Comparison of ENCODE assay signal across 8 cellular contexts in the genomic region with DNA sequence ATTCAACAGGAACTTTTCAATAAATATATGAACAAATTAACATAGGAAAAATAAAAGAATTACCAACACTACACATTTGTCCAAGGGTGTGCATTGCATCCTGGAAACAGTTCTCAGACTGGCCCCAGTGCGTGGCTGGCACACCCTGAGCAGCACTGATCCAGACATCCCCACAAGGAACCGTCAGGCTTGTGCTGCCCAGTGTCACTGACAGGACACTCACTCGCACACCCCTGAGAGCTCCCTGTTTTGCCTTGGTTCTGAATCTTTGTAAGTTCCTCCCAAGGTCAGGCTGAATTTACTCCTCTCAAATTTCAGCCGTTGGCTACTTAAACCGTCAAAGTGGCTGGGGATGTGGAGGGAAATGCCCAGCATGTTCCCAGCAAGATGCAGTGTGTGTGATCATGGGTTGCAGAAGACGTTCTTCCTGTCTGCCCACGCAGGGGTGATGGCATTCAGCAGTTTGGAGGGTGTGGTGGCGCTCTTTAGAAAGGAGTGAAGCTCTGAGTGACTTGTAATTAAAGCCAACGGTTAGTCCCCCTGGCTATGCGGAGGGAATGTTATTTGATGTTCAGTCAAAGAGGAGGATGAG. TPM values are rescaled to one million over a fixed set of nuclear protein-coding genes. Genes with fewer than 3 reads are reported as not detected.
DNase-seq lines count a peak whose midpoint lies in the region; ATAC-seq, FAIRE-seq and TF ChIP-seq lines count a peak whose summit lies in the region.

No MANE protein-coding gene starts in this region.

- DNase-seq in NCI-H69 (lab: John Stamatoyannopoulos, UW): peak; percentile 82
- peak; percentile 84 for DNase-seq in activated CD8-positive, alpha-beta memory T cell treated with anti-CD3 and anti-CD28 coated beads, Interleukin-2, amount 50 U/mL, for 48 hours
- DNase-seq in esophagus muscularis mucosa (ENCODE audit: extremely low spot score): no peak
- peak in 2 of 6 donors; percentile 18 to 41 for DNase-seq in pancreas
- peak in 1 of 2 donors; percentile 72 for DNase-seq in upper lobe of left lung
- DNase-seq in HEK293T (ENCODE audit: extremely low spot score): no peak
- DNase-seq in endodermal cell: no peak

- peaks cover 18% of the 10 kb centered on the region for H3K4me1 Mint-ChIP-seq in endodermal cell

- no peak for TF ChIP-seq CTCF in esophagus muscularis mucosa (IDR thresholded peaks at IDR 0.05)
- TF ChIP-seq CTCF in pancreas (IDR thresholded peaks at IDR 0.05): no peak
- no peak for TF ChIP-seq CTCF in upper lobe of left lung (IDR thresholded peaks at IDR 0.05)
- no peak for TF ChIP-seq CTCF in endodermal cell (conservative IDR thresholded peaks at IDR 0.05)

- peak; percentile 34 for TF ChIP-seq POLR2A in esophagus muscularis mucosa (IDR thresholded peaks at IDR 0.05; ENCODE audit: low read depth)
- peak in 3 of 4 donors; percentile 41 to 73 (median 46) for TF ChIP-seq POLR2A in upper lobe of left lung (IDR thresholded peaks at IDR 0.05)

- intact Hi-C loops in esophagus muscularis mucosa (cut with DNase I) (no loop called here), pancreas (cut with DNase I) (no loop called here)

- H3K27ac ChIP-seq in esophagus muscularis mucosa (replicated peaks in 1 of 4): peak overlapping the region; percentile 84 to 96 (median 92)
- H3K27ac ChIP-seq in pancreas: peak overlapping the region; percentile 78 to 94 (median 90)
- H3K27ac ChIP-seq in upper lobe of left lung: peak overlapping the region; percentile 91 to 98 (median 94)
- H3K27ac ChIP-seq in endodermal cell (ENCODE audit: low read depth, low read length): no peak overlapping the region

- 21% methylated on average over 10 of the region's 10 CpGs for WGBS in esophagus muscularis mucosa
- WGBS in pancreas, 2 donors: 13 to 20% methylated on average over 10 of the region's 10 CpGs
- WGBS in upper lobe of left lung, 2 donors: 26 to 29% methylated on average over 10 of the region's 10 CpGs
- WGBS in endodermal cell (ENCODE audit: insufficient coverage in 1 of 2, insufficient read length in 1 of 2), 2 experiments: 30 to 38% methylated on average over 10 of the region's 10 CpGs

- H3K36me3 ChIP-seq in ES-I3 (ENCODE audit: insufficient read depth, low read length) (no peaks in the 10 kb centered on the region), esophagus muscularis mucosa (no peaks in the 10 kb centered on the region), pancreas (no peaks in the 10 kb centered on the region), upper lobe of left lung (no peaks in the 10 kb centered on the region), endodermal cell (ENCODE audit: control insufficient read depth, insufficient read depth, low read length) (no peaks in the 10 kb centered on the region)

- POLR2A ChIA-PET in HEK293T (lab: Yijun Ruan, JAX): no interaction called here

- H3K9ac ChIP-seq in ES-I3 (ENCODE audit: low read depth, low read length): peak overlapping the region; percentile 52
- no peak overlapping the region for H3K9ac ChIP-seq in endodermal cell (ENCODE audit: extremely low read depth, low read length, poor library complexity, severe bottlenecking)

- no peaks in the 10 kb centered on the region for H3K9me3 Mint-ChIP-seq in endodermal cell

- H3K4me3 ChIP-seq in esophagus muscularis mucosa (peak overlapping the region; percentile 56 to 67 (median 62)), pancreas (peak overlapping the region in 1 of 4 donors; percentile 56), upper lobe of left lung (peak overlapping the region in 3 of 4 donors; percentile 55 to 80 (median 73)), endodermal cell (ENCODE audit: low read length) (no peak overlapping the region)

- H3K27me3 ChIP-seq in esophagus muscularis mucosa (no peaks in the 10 kb centered on the region), pancreas (no peaks in the 10 kb centered on the region), upper lobe of left lung (no peaks in the 10 kb centered on the region), endodermal cell (ENCODE audit: control insufficient read depth, insufficient read depth, low read length, poor library complexity, severe bottlenecking) (peaks cover 70% of the 10 kb centered on the region)

- peaks cover 79% of the 10 kb centered on the region for H3K27me3 Mint-ChIP-seq in endodermal cell (ENCODE audit: insufficient read depth)

- H3K4me1 ChIP-seq in ES-I3 (ENCODE audit: insufficient read depth, low read length) (peaks cover 36% of the 10 kb centered on the region), esophagus muscularis mucosa (peaks cover 54 to 65% (median 60%) of the 10 kb centered on the region in 4 donors), pancreas (peaks cover 0 to 20% (median 0%) of the 10 kb centered on the region in 3 donors), upper lobe of left lung (peaks cover 36 to 60% (median 47%) of the 10 kb centered on the region in 4 donors), endodermal cell (ENCODE audit: control insufficient read depth, insufficient read depth, low read length) (no peaks in the 10 kb centered on the region)

- TF ChIP-seq EP300 in esophagus muscularis mucosa (IDR thresholded peaks at IDR 0.05): peak; percentile 43
- peak; percentile 87 to 98 (median 94) for TF ChIP-seq EP300 in upper lobe of left lung (IDR thresholded peaks at IDR 0.05)

- ATAC-seq in pancreas: peak in 1 of 4 donors; percentile 6
- peak in 1 of 2 donors; percentile 38 for ATAC-seq in upper lobe of left lung (ENCODE audit: low FRiP score in 2 of 2)

- H3K9me3 ChIP-seq in ES-I3 (ENCODE audit: control insufficient read depth, insufficient read depth, low read length) (no peaks in the 10 kb centered on the region), esophagus muscularis mucosa (no peaks in the 10 kb centered on the region), pancreas (no peaks in the 10 kb centered on the region), upper lobe of left lung (no peaks in the 10 kb centered on the region), endodermal cell (ENCODE audit: control insufficient read depth, low read length) (no peaks in the 10 kb centered on the region)

- H3K4me3 Mint-ChIP-seq in endodermal cell: no peak overlapping the region

- CTCF ChIA-PET in HEK293T (lab: Yijun Ruan, JAX): interaction anchor here (0.7 to 1.9 kb wide), 2 partner anchors 92 to 149 kb away, joined by 4 to 5 read pairs; no protein-coding TSS in a partner anchor

- FAIRE-seq in pancreas (lab: Jason Lieb, UNC): no peak

- no peak overlapping the region for H3K27ac Mint-ChIP-seq in endodermal cell

- H3K36me3 Mint-ChIP-seq in endodermal cell (ENCODE audit: low read depth): no peaks in the 10 kb centered on the region

TF ChIP-seq in HEK293T, 16 proteins besides CTCF, POLR2A, EP300 and RAD21:
- TF ChIP-seq FOXM1 (IDR thresholded peaks at IDR 0.05; ENCODE audit: borderline replicate concordance): no peak
- no peak; the same call in 1 of the 2 replicates for TF ChIP-seq L3MBTL2 (conservative IDR thresholded peaks at IDR 0.05)
- TF ChIP-seq ELF4 (IDR thresholded peaks at IDR 0.05): no peak
- no peak for TF ChIP-seq CTBP1 (IDR thresholded peaks at IDR 0.05; ENCODE audit: borderline replicate concordance)

RNA-seq across cellular contexts. Expression of a gene that starts 1.7 kb away (rescaled TPM):
- total RNA-seq in esophagus muscularis mucosa (100 to 1,000 TPM in 3 of 4 donors, 10 to 100 TPM in 1; 27.0 to 528 (median 116) TPM), pancreas (100 to 1,000 TPM in 3 of 6 donors, 10 to 100 TPM in 3; 71.0 to 389 (median 110) TPM), upper lobe of left lung (100 to 1,000 TPM; 137 to 552 (median 338) TPM), endodermal cell (1 to 10 TPM in 1 of 2 donors, not detected in 1; 6.8 TPM)
- polyA plus RNA-seq in pancreas: 100 to 1,000 TPM; 254 to 495 TPM
- polyA plus RNA-seq in endodermal cell (2013, experiment 1 of 2): 13.3 TPM
- 14.2 TPM for polyA plus RNA-seq in endodermal cell (2013, experiment 2 of 2)

RNA-seq across cellular contexts. Expression of a gene that starts 15.5 kb away (rescaled TPM):
- total RNA-seq in esophagus muscularis mucosa (100 to 1,000 TPM in 3 of 4 donors, 10 to 100 TPM in 1; 57.7 to 428 (median 146) TPM), pancreas (100 to 1,000 TPM in 4 of 6 donors, 10 to 100 TPM in 2; 36.1 to 233 (median 158) TPM), upper lobe of left lung (100 to 1,000 TPM in 5 of 6 donors, 10 to 100 TPM in 1; 72.3 to 546 (median 187) TPM), endodermal cell (1 to 10 TPM in 1 of 2 donors, not detected in 1; 5.5 TPM)
- 100 to 1,000 TPM; 293 to 646 TPM for polyA plus RNA-seq in pancreas
- 1.8 TPM for polyA plus RNA-seq in endodermal cell (2013, experiment 1 of 2)
- polyA plus RNA-seq in endodermal cell (2013, experiment 2 of 2): not detected

RNA-seq across cellular contexts. Expression of a gene that starts 20.8 kb away (rescaled TPM):
- total RNA-seq in esophagus muscularis mucosa: 10 to 100 TPM in 1 of 4 donors, 1 to 10 TPM in 3; 2.0 to 12.5 (median 4.1) TPM
- total RNA-seq in pancreas: under 1 TPM in 2 of 6 donors, not detected in 4; 0.41 to 0.43 TPM
- polyA plus RNA-seq in pancreas: 1 to 10 TPM; 1.1 to 4.6 TPM
- total RNA-seq in upper lobe of left lung: 1 to 10 TPM in 2 of 6 donors, not detected in 4; 1.4 to 1.5 TPM
- total RNA-seq in endodermal cell: not detected
- polyA plus RNA-seq in endodermal cell (2013, experiment 1 of 2): 2.2 TPM
- polyA plus RNA-seq in endodermal cell (2013, experiment 2 of 2): 2.6 TPM

RNA-seq across cellular contexts. Expression of a gene that starts 22.3 kb away (rescaled TPM):
- total RNA-seq in esophagus muscularis mucosa (10 to 100 TPM in 3 of 4 donors, 1 to 10 TPM in 1; 3.7 to 74.9 (median 14.9) TPM), pancreas (10 to 100 TPM in 4 of 6 donors, 1 to 10 TPM in 2; 8.3 to 28.8 (median 11.9) TPM), upper lobe of left lung (100 to 1,000 TPM in 1 of 6 donors, 10 to 100 TPM in 4, 1 to 10 TPM in 1; 8.4 to 194 (median 37.0) TPM), endodermal cell (not detected)
- polyA plus RNA-seq in pancreas: 10 to 100 TPM; 29.7 to 34.6 TPM
- polyA plus RNA-seq in endodermal cell (2013, experiment 1 of 2): 0.78 TPM
- polyA plus RNA-seq in endodermal cell (2013, experiment 2 of 2): not detected

RNA-seq across cellular contexts. Expression of a gene that starts 28.4 kb away (rescaled TPM):
- total RNA-seq in esophagus muscularis mucosa: 100 to 1,000 TPM in 1 of 4 donors, 10 to 100 TPM in 1, 1 to 10 TPM in 1, not detected in 1; 1.7 to 371 (median 21.3) TPM
- 1 to 10 TPM; 1.6 to 6.6 (median 4.0) TPM for total RNA-seq in pancreas
- 10 to 100 TPM; 15.0 to 66.7 TPM for polyA plus RNA-seq in pancreas
- 10 to 100 TPM in 4 of 6 donors, 1 to 10 TPM in 1, not detected in 1; 5.4 to 59.1 (median 13.4) TPM for total RNA-seq in upper lobe of left lung
- total RNA-seq in endodermal cell: not detected
- not detected for polyA plus RNA-seq in endodermal cell (2013, experiment 1 of 2)
- not detected for polyA plus RNA-seq in endodermal cell (2013, experiment 2 of 2)

Comparison
In these comparisons a context has a peak if more than half of its experiments do, and no peak if none do; other contexts are left out.
1. DNase-seq: peak in NCI-H69 (single experiment) and activated CD8-positive, alpha-beta memory T cell treated with anti-CD3 and anti-CD28 coated beads, Interleukin-2, amount 50 U/mL, for 48 hours (single experiment); none in esophagus muscularis mucosa (single experiment), HEK293T (single experiment) and endodermal cell (single experiment).
2. RNA of a gene that starts 15.5 kb away (total RNA-seq): 72.3 to 546 TPM in upper lobe of left lung, 36.1 to 233 TPM in pancreas and 57.7 to 428 TPM in esophagus muscularis mucosa; 5.5 TPM in endodermal cell; every median in the first group is over 4 times any median in the second.